Comparison of ENCODE assay signal across 9 cellular contexts in the genomic region with DNA sequence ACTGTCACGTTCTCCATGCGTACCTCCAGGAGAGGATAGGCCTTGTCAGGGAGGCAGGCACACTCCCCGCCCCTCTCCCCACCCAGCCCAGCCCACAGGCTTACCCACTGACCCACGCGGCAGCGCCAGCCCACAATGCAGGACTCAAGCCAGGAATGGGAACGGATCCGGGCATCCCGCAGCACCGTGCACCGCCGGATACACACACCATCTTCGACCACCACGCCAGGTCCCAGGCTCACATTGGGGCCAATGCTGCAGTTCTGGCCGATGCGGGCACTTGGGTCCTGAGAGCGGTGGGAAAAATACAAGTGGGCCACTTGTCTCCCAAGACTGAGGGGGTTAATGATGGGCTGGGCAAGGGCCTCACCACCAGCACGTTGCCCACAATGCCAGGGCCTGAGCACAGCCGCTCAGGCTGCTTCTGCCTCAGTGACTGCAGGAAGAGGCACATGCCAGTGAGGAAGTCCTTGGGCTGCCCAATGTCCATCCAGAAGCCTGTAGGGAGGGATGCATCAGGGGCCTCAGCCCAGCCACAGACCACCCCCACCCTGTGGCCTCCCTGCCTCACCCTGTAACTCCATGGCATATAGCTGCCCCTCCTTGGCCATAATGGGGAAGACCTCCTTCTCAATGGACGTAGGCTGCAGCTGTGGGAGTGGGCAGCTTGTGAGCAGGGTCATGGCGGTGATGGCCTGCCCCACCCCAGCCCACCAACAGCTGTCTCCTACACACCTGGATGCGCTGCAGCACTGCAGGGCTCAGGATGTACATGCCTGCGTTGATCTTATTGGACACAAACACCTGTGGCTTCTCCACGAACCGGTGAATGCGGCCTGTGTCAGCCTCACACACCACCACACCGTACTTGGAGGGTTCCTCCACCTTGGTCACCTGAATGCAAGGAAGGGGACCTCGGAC. TPM values are rescaled to one million over a fixed set of nuclear protein-coding genes. Genes with fewer than 3 reads are reported as not detected.
DNase-seq lines count a peak whose midpoint lies in the region; ATAC-seq and TF ChIP-seq lines count a peak whose summit lies in the region.
"Had no signal": no experiment of that assay in that cellular context is flagged by ENCODE, and none has a peak within 500 bp of the region (broad histone marks: within the 10 kb centered on the region; RNA-seq: fewer than 3 reads in every experiment).

No MANE protein-coding gene starts in this region.

- ATAC-seq in GM21423 (IDR thresholded peaks at IDR 0.05; ENCODE audit: unreplicated experiment) (no peak), HG03280 (IDR thresholded peaks at IDR 0.05; ENCODE audit: unreplicated experiment) (no peak)

- H3K36me3 ChIP-seq in muscle layer of duodenum (ENCODE audit: control insufficient read depth in 1 of 2, insufficient read depth in 2 of 2, low read length in 2 of 2), result peaks cover 18 to 29% of the 10 kb centered on the region in 2 donors

- peaks cover 3 to 29% of the 10 kb centered on the region in 2 donors for H3K4me1 ChIP-seq in muscle layer of duodenum (ENCODE audit: control insufficient read depth in 1 of 2, insufficient read depth in 2 of 2, low read length in 2 of 2)

- H3K4me3 ChIP-seq in AG04449 (ENCODE audit: low read depth, low read length) (peak overlapping the region; percentile 95), muscle layer of duodenum (ENCODE audit: low read depth in 1 of 2, low read length in 2 of 2) (peak overlapping the region; percentile 91 to 98)

- H3K4me1 Mint-ChIP-seq in HFFc6 (ENCODE audit: low read depth), result peaks cover 36% of the 10 kb centered on the region
- H3K4me1 Mint-ChIP-seq in MCF 10A (ENCODE audit: insufficient read depth, unreplicated experiment), result peaks cover 18% of the 10 kb centered on the region

- BruUV-seq in MCF 10A (replicated peaks; lab: Mats Ljungman, UMichigan), result no TSS peak

- H3K27me3 Mint-ChIP-seq in HFFc6 (ENCODE audit: insufficient read depth) (peaks cover 25% of the 10 kb centered on the region), MCF 10A (ENCODE audit: insufficient read depth, unreplicated experiment) (no peaks in the 10 kb centered on the region)

- no peak overlapping the region for H3K27ac ChIP-seq in muscle layer of duodenum (ENCODE audit: low read length)

- H3K4me3 Mint-ChIP-seq in HFFc6, result peak overlapping the region; percentile 97
- H3K4me3 Mint-ChIP-seq in MCF 10A (ENCODE audit: unreplicated experiment), result peak overlapping the region; percentile 83

- H3K9me3 Mint-ChIP-seq in HFFc6, result peaks cover 5% of the 10 kb centered on the region; the same call in 1 of the 2 replicates
- no peaks in the 10 kb centered on the region for H3K9me3 Mint-ChIP-seq in MCF 10A (ENCODE audit: unreplicated experiment)

- CTCF ChIA-PET in AG04449 (lab: Yijun Ruan, JAX) (interaction anchor here (1.0 to 2.6 kb wide), 4 partner anchors 23 to 118 kb away, joined by 3 to 21 read pairs (median 3); no protein-coding TSS in a partner anchor), MCF 10A (lab: Yijun Ruan, JAX) (interaction anchor here (0.6 to 1.8 kb wide), 3 partner anchors 21 to 116 kb away, joined by 3 to 7 read pairs (median 3); no protein-coding TSS in a partner anchor)

- H3K27ac Mint-ChIP-seq in HFFc6, result peak overlapping the region; percentile 98
- H3K27ac Mint-ChIP-seq in MCF 10A (ENCODE audit: low read depth, unreplicated experiment), result no peak overlapping the region

- peaks cover 35% of the 10 kb centered on the region for H3K36me3 Mint-ChIP-seq in HFFc6 (ENCODE audit: low read depth)
- peaks cover 69% of the 10 kb centered on the region for H3K36me3 Mint-ChIP-seq in MCF 10A (ENCODE audit: insufficient read depth, unreplicated experiment)

- TF ChIP-seq CTCF in AG04449 (IDR thresholded peaks at IDR 0.05; ENCODE audit: insufficient read depth, low read length, missing control alignments) (no peak), HFFc6 (IDR thresholded peaks at IDR 0.05) (no peak), MCF 10A (IDR thresholded peaks at IDR 0.05; ENCODE audit: unreplicated experiment) (no peak)

- POLR2A ChIA-PET in AG04449 (lab: Yijun Ruan, JAX), result no interaction called here
- POLR2A ChIA-PET in MCF 10A (lab: Yijun Ruan, JAX), result interaction anchor here (0.6 to 2.2 kb wide), 2 partner anchors 14 to 474 kb away, joined by 4 to 12 read pairs; no protein-coding TSS in a partner anchor

- DNase-seq in AG04449 (ENCODE audit: low read depth, low spot score) (no peak), HFFc6 (no peak), MCF 10A (ENCODE audit: unreplicated experiment) (no peak), DMS79 (lab: John Stamatoyannopoulos, UW) (no peak), inferior parietal cortex (ENCODE audit: extremely low spot score) (no peak)
- DNase-seq: SHP77 treated with DMSO at 0.1 percent for 48 hours had no signal

- no peaks in the 10 kb centered on the region for H3K27me3 ChIP-seq in muscle layer of duodenum (ENCODE audit: low read depth, low read length)

- no peaks in the 10 kb centered on the region for H3K9me3 ChIP-seq in muscle layer of duodenum (ENCODE audit: control insufficient read depth in 1 of 2, low read length in 2 of 2)

- intact Hi-C loops in MCF 10A (cut with micrococcal nuclease), result loop anchor here (5.0 kb wide), 2 partner anchors 115 to 180 kb away; a partner anchor contains a TSS

RNA-seq across cellular contexts. Expression of a gene that starts 1.6 kb away (rescaled TPM):
- total RNA-seq in HFFc6 (2021; fragmentation: NEBNext Ultra II Directional; extraction: Animal tissue kit (Norgen Biotek cat#: 25700)), result 10 to 100 TPM; 30.5 to 39.4 (median 34.8) TPM
- 84.3 and 88.1 TPM in 2 replicates for total RNA-seq in MCF 10A (2022)

RNA-seq across cellular contexts. Expression of a gene that starts 2.6 kb away (rescaled TPM):
- total RNA-seq in HFFc6 (2021; fragmentation: NEBNext Ultra II Directional; extraction: Animal tissue kit (Norgen Biotek cat#: 25700)), result under 1 TPM in 2 of 6 experiments, not detected in 4; 0.43 to 0.61 TPM
- total RNA-seq in MCF 10A (2022), result 0.79 TPM in 1 of 2 replicates, not detected in the other

RNA-seq across cellular contexts. Expression of a gene that starts 32.8 kb away (rescaled TPM):
- total RNA-seq in HFFc6 (2021; fragmentation: NEBNext Ultra II Directional; extraction: Animal tissue kit (Norgen Biotek cat#: 25700)), result 10 to 100 TPM; 35.3 to 44.2 (median 39.8) TPM
- 47.8 and 48.6 TPM in 2 replicates for total RNA-seq in MCF 10A (2022)

RNA-seq across cellular contexts. Expression of a gene that starts 32.8 kb away (rescaled TPM):
- 1 to 10 TPM; 3.4 to 7.4 (median 4.8) TPM for total RNA-seq in HFFc6 (2021; fragmentation: NEBNext Ultra II Directional; extraction: Animal tissue kit (Norgen Biotek cat#: 25700))
- 16.3 and 18.2 TPM in 2 replicates for total RNA-seq in MCF 10A (2022)

RNA-seq across cellular contexts. Expression of a gene that starts 48.0 kb away (rescaled TPM):
- 100 to 1,000 TPM in 5 of 6 experiments, 10 to 100 TPM in 1; 98.5 to 126 (median 112) TPM for total RNA-seq in HFFc6 (2021; fragmentation: NEBNext Ultra II Directional; extraction: Animal tissue kit (Norgen Biotek cat#: 25700))
- total RNA-seq in MCF 10A (2022), result 95.8 and 127 TPM in 2 replicates
